8 cellular contexts compared by ENCODE assay signal in genomic region chr22:39522567-39523300, GRCh38. TPM values are rescaled to one million over a fixed set of nuclear protein-coding genes. Genes with fewer than 3 reads are reported as not detected.
DNase-seq lines count a peak whose midpoint lies in the region; ATAC-seq and TF ChIP-seq lines count a peak whose summit lies in the region.

No MANE protein-coding gene starts in this region.

- H3K9me3 Mint-ChIP-seq in T-helper 1 cell treated with Interleukin-12 subunit alpha and Interleukin-12 subunit beta and Interleukin-4 antibody, amounts not matched to agents 30 μg/mL and 1 μg/mL, for 36 hours, result no peaks in the 10 kb centered on the region
- no peaks in the 10 kb centered on the region for H3K9me3 Mint-ChIP-seq in stimulated activated memory B cell treated with anti-CD40 and anti-IgM and Interleukin-4, amounts not matched to agents 10 μg/mL and 1 μg/mL and 100 μg/mL, for 72 hours

- H3K4me1 Mint-ChIP-seq in T-helper 1 cell treated with Interleukin-12 subunit alpha and Interleukin-12 subunit beta and Interleukin-4 antibody, amounts not matched to agents 30 μg/mL and 1 μg/mL, for 36 hours (ENCODE audit: low read depth), result peaks cover 58% of the 10 kb centered on the region
- H3K4me1 Mint-ChIP-seq in stimulated activated memory B cell treated with anti-CD40 and anti-IgM and Interleukin-4, amounts not matched to agents 10 μg/mL and 1 μg/mL and 100 μg/mL, for 72 hours, result peaks cover 71% of the 10 kb centered on the region

- intact Hi-C loops in adrenal gland (cut with DNase I), result loop anchor here in 1 of 2 donors (10.0 kb wide), 2 partner anchors 178 to 348 kb away; partner anchors contain the start of gene SYNGR1

- peaks cover 57% of the 10 kb centered on the region for H3K36me3 Mint-ChIP-seq in T-helper 1 cell treated with Interleukin-12 subunit alpha and Interleukin-12 subunit beta and Interleukin-4 antibody, amounts not matched to agents 30 μg/mL and 1 μg/mL, for 36 hours (ENCODE audit: low read depth)
- H3K36me3 Mint-ChIP-seq in stimulated activated memory B cell treated with anti-CD40 and anti-IgM and Interleukin-4, amounts not matched to agents 10 μg/mL and 1 μg/mL and 100 μg/mL, for 72 hours, result peaks cover 64% of the 10 kb centered on the region

- TF ChIP-seq CTCF in adrenal gland (IDR thresholded peaks at IDR 0.05), result no peak

- WGBS in adrenal gland, 4 donors, result 9 to 22% (median 12%) methylated on average over 11 to 14 of the region's 14 CpGs

- H3K27ac Mint-ChIP-seq in T-helper 1 cell treated with Interleukin-12 subunit alpha and Interleukin-12 subunit beta and Interleukin-4 antibody, amounts not matched to agents 30 μg/mL and 1 μg/mL, for 36 hours, result peak overlapping the region; percentile 80
- H3K27ac Mint-ChIP-seq in stimulated activated memory B cell treated with anti-CD40 and anti-IgM and Interleukin-4, amounts not matched to agents 10 μg/mL and 1 μg/mL and 100 μg/mL, for 72 hours, result peak overlapping the region; percentile 91

- no peak for TF ChIP-seq POLR2A in adrenal gland (IDR thresholded peaks at IDR 0.05)

- H3K9ac ChIP-seq in iPS-20b (ENCODE audit: low read depth, low read length), result peak overlapping the region; percentile 4; the same call in 1 of the 2 replicates

- peak overlapping the region; percentile 91 for H3K4me3 Mint-ChIP-seq in T-helper 1 cell treated with Interleukin-12 subunit alpha and Interleukin-12 subunit beta and Interleukin-4 antibody, amounts not matched to agents 30 μg/mL and 1 μg/mL, for 36 hours
- peak overlapping the region; percentile 98 for H3K4me3 Mint-ChIP-seq in stimulated activated memory B cell treated with anti-CD40 and anti-IgM and Interleukin-4, amounts not matched to agents 10 μg/mL and 1 μg/mL and 100 μg/mL, for 72 hours

- peaks cover 41 to 66% of the 10 kb centered on the region in 2 donors for H3K4me1 ChIP-seq in adrenal gland (replicated peaks in 1 of 2)
- H3K4me1 ChIP-seq in iPS-20b (ENCODE audit: insufficient read depth, low read length), result peaks cover 7% of the 10 kb centered on the region; the same call in 1 of the 2 replicates

- H3K27me3 ChIP-seq in adrenal gland (no peaks in the 10 kb centered on the region), iPS-20b (ENCODE audit: insufficient read depth, low read length) (peaks cover 6% of the 10 kb centered on the region; the same call in 1 of the 2 replicates)

- H3K27ac ChIP-seq in adrenal gland, result peak overlapping the region in 3 of 5 donors; percentile 96 to 99 (median 98)
- H3K27ac ChIP-seq in iPS-20b (ENCODE audit: low read length), result no peak overlapping the region

- peak overlapping the region in 2 of 4 donors; percentile 10 to 98 for H3K4me3 ChIP-seq in adrenal gland
- H3K4me3 ChIP-seq in iPS-20b (ENCODE audit: low read length), result peak overlapping the region; percentile 93

- DNase-seq in T-helper 1 cell (no peak), NCI-H2029 (lab: John Stamatoyannopoulos, UW) (peak; percentile 83), adrenal gland (peak in 6 of 7 donors; percentile 60 to 79 (median 66)), NCI-H2227 treated with DMSO at 0.1 percent for 48 hours (lab: John Stamatoyannopoulos, UW) (no peak), KG1 (lab: John Stamatoyannopoulos, UW) (no peak)

- H3K9me3 ChIP-seq in adrenal gland (replicated peaks in 1 of 3) (no peaks in the 10 kb centered on the region), iPS-20b (ENCODE audit: insufficient read depth, low read depth, low read length) (no peaks in the 10 kb centered on the region)

- ATAC-seq in stimulated activated memory B cell treated with anti-CD40 and anti-IgM and Interleukin-4, amounts not matched to agents 10 μg/mL and 1 μg/mL and 100 μg/mL, for 72 hours, result no peak

- H3K36me3 ChIP-seq in adrenal gland (replicated peaks in 1 of 2) (peaks cover 0 to 40% of the 10 kb centered on the region in 2 donors), iPS-20b (ENCODE audit: insufficient read depth, low read depth, low read length) (peaks cover 48% of the 10 kb centered on the region)

- H3K27me3 Mint-ChIP-seq in T-helper 1 cell treated with Interleukin-12 subunit alpha and Interleukin-12 subunit beta and Interleukin-4 antibody, amounts not matched to agents 30 μg/mL and 1 μg/mL, for 36 hours (ENCODE audit: low read depth), result peaks cover 3% of the 10 kb centered on the region
- no peaks in the 10 kb centered on the region for H3K27me3 Mint-ChIP-seq in stimulated activated memory B cell treated with anti-CD40 and anti-IgM and Interleukin-4, amounts not matched to agents 10 μg/mL and 1 μg/mL and 100 μg/mL, for 72 hours

RNA-seq across cellular contexts. Expression of gene ATF4, which starts 2.4 kb away (rescaled TPM):
- total RNA-seq in adrenal gland, result 100 to 1,000 TPM; 207 to 498 (median 324) TPM
- polyA plus RNA-seq in adrenal gland, result 1,000 to 10,000 TPM in 2 of 3 donors, 100 to 1,000 TPM in 1; 619 to 1,513 (median 1,039) TPM

RNA-seq across cellular contexts. Expression of gene RPS19BP1, which starts 9.8 kb away (rescaled TPM):
- total RNA-seq in adrenal gland, result 100 to 1,000 TPM in 4 of 8 donors, 10 to 100 TPM in 4; 80.4 to 250 (median 132) TPM
- 100 to 1,000 TPM in 2 of 3 donors, 10 to 100 TPM in 1; 39.5 to 217 (median 174) TPM for polyA plus RNA-seq in adrenal gland

RNA-seq across cellular contexts. Expression of gene MIEF1, which starts 20.6 kb away (rescaled TPM):
- total RNA-seq in adrenal gland, result 10 to 100 TPM; 24.4 to 44.2 (median 26.9) TPM
- 10 to 100 TPM in 1 of 3 donors, 1 to 10 TPM in 2; 5.1 to 27.0 (median 6.9) TPM for polyA plus RNA-seq in adrenal gland

RNA-seq across cellular contexts. Expression of gene CACNA1I, which starts 47.8 kb away (rescaled TPM):
- total RNA-seq in adrenal gland, result 10 to 100 TPM in 2 of 8 donors, 1 to 10 TPM in 6; 1.1 to 11.8 (median 3.2) TPM
- polyA plus RNA-seq in adrenal gland, result 10 to 100 TPM in 1 of 3 donors, 1 to 10 TPM in 1, under 1 TPM in 1; 0.46 to 20.1 (median 7.4) TPM

Comparison
In these comparisons a context has a peak if more than half of its experiments do, and no peak if none do; other contexts are left out.
1. DNase-seq: peak in NCI-H2029 (single experiment) and adrenal gland (6 of 7); none in T-helper 1 cell (0 of 5), NCI-H2227 treated with DMSO at 0.1 percent for 48 hours (single experiment) and KG1 (single experiment).